Comparison of ENCODE assay signal across 9 cellular contexts in the genomic region with DNA sequence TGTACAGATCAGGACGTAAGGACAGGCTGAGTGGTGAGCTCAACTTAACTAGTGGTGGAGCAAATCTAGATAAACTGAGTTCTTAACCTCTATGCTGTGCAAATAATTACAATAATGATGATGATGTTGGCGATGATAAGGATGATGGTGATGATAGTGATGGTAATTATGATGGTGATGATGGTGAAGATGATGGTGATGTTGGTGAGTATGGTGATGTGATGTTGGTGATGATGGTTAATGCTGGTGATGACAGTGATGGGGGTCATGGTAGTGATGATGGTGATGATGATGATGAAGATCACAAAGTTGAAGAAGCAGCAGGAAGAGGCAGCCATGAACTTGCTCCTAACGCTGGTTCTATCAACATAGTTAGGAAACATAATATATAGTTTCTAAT.
"Had no signal": no experiment of that assay in that cellular context is flagged by ENCODE, and none has a peak within 500 bp of the region (broad histone marks: within the 10 kb centered on the region; RNA-seq: fewer than 3 reads in every experiment).

No MANE protein-coding gene starts in this region.

- H3K9me3 Mint-ChIP-seq: GM23338, H9, HFFc6 had no signal

- H3K4me1 Mint-ChIP-seq: GM23338, H9 had no signal

- DNase-seq: H9, HCEC 1CT, HFFc6, KBM-7 had no signal

- H3K27ac Mint-ChIP-seq: GM23338, H9, HFFc6, IgD-negative memory B cell had no signal

- H2AFZ ChIP-seq: GM23338 had no signal

- ATAC-seq: GM23338 had no signal

- H3K4me3 Mint-ChIP-seq: GM23338, H9, HFFc6, IgD-negative memory B cell had no signal

- H3K4me2 ChIP-seq: GM23338 had no signal

- H3K27ac ChIP-seq: HL-60 had no signal

- FAIRE-seq: H1, H54 had no signal

- H3K4me3 ChIP-seq: GM23338 had no signal
